In the genomic region with DNA sequence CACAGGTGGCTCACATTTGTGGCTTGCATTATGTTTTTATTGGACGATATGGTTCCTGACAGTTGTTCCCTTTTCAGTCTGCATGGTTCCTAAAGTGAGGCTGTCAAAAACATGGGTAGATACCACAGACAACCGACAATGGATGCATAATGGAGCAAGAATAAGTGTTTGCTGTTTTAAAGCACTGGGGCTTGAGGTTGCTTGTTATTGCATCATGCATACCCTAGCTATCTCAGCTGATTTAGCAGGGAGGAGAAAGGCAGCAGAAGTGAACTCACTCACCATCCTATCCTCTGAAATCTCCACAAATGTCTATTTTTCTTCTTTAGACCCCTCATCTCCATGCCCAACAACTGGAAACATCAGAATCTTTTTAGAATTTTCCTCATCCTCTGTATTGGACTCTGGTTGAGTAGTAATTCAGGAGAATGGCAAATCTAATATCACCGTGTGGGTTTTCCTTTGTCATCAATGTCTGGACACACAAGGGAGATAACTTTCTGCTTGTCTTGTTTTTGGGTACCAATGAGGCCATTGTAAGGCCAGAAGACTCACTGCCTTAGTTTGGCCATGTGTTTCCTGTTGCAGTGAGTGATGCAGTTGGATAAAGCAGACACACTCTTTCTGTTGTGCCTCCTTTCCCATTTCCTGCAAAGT, we compare ENCODE assay signal across 1 cellular context.
TF ChIP-seq lines count a peak whose summit lies in the region.

No MANE protein-coding gene starts in this region.

TF ChIP-seq in GM23338, 12 proteins besides CTCF, POLR2A, EP300 and RAD21 (continued from another document):
- TF ChIP-seq, protein P1, sequence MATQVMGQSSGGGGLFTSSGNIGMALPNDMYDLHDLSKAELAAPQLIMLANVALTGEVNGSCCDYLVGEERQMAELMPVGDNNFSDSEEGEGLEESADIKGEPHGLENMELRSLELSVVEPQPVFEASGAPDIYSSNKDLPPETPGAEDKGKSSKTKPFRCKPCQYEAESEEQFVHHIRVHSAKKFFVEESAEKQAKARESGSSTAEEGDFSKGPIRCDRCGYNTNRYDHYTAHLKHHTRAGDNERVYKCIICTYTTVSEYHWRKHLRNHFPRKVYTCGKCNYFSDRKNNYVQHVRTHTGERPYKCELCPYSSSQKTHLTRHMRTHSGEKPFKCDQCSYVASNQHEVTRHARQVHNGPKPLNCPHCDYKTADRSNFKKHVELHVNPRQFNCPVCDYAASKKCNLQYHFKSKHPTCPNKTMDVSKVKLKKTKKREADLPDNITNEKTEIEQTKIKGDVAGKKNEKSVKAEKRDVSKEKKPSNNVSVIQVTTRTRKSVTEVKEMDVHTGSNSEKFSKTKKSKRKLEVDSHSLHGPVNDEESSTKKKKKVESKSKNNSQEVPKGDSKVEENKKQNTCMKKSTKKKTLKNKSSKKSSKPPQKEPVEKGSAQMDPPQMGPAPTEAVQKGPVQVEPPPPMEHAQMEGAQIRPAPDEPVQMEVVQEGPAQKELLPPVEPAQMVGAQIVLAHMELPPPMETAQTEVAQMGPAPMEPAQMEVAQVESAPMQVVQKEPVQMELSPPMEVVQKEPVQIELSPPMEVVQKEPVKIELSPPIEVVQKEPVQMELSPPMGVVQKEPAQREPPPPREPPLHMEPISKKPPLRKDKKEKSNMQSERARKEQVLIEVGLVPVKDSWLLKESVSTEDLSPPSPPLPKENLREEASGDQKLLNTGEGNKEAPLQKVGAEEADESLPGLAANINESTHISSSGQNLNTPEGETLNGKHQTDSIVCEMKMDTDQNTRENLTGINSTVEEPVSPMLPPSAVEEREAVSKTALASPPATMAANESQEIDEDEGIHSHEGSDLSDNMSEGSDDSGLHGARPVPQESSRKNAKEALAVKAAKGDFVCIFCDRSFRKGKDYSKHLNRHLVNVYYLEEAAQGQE (IDR thresholded peaks at IDR 0.05; ENCODE audit: unreplicated experiment), result no peak
- TF ChIP-seq CREB1 (CRISPR knock-in tag; IDR thresholded peaks at IDR 0.05; ENCODE audit: low read depth) (no peak), STAT1 (IDR thresholded peaks at IDR 0.05; ENCODE audit: unreplicated experiment) (no peak)
TF ChIP-seq in GM23338: peak in this region for 0.
